14 cellular contexts compared by ENCODE assay signal in the genomic region with DNA sequence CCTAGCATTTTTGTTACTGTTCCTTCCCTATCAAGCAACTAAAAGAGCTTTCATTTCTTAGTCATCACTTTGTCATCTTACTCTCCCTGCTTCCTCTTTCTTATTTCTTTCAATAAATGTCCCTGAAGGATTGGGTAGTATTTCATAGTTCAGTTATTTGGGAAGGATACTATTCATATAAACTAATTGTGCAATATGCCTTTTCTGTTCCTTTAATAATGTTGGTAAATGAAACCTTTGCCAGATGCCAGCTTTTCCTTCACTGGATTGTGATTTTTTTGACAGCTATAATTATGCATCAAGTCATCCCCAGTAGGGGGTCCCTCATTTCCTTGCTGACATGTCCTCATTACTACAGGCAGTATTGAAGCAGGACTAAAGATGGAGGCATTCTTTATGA.
DNase-seq lines count a peak whose midpoint lies in the region; ATAC-seq and TF ChIP-seq lines count a peak whose summit lies in the region.
"Had no signal": no experiment of that assay in that cellular context is flagged by ENCODE, and none has a peak within 500 bp of the region (broad histone marks: within the 10 kb centered on the region; RNA-seq: fewer than 3 reads in every experiment).

No MANE protein-coding gene starts in this region.

- no peaks in the 10 kb centered on the region for H3K9me3 ChIP-seq in CD8-positive, alpha-beta T cell (ENCODE audit: low read length)
- H3K9me3 ChIP-seq in OCI-LY7 (ENCODE audit: low read length) = no peaks in the 10 kb centered on the region
- H3K9me3 ChIP-seq: Caco-2, heart right ventricle had no signal

- no peaks in the 10 kb centered on the region for H3K9me3 Mint-ChIP-seq in CD8-positive, alpha-beta T cell
- H3K9me3 Mint-ChIP-seq: dendritic cell treated with granulocyte-macrophage colony-stimulating factor and Interleukin-4, amounts not matched to agents 40 ng/mL and 50 ng/mL, for 4 days; WTC11 had no signal

- no peak overlapping the region for H3K4me2 ChIP-seq in OCI-LY7 (ENCODE audit: low read length)

- peaks cover 9% of the 10 kb centered on the region for H3K4me1 Mint-ChIP-seq in CD8-positive, alpha-beta T cell (ENCODE audit: low read depth)
- H3K4me1 Mint-ChIP-seq: WTC11 had no signal

- intact Hi-C loops in CD8-positive, alpha-beta T cell (cut with DNase I, micrococcal nuclease) = loop anchor here in 1 of 2 experiments (10.0 kb wide), 1 partner anchor 170 kb away; no protein-coding TSS in a partner anchor
- intact Hi-C loops in OCI-LY7 (cut with micrococcal nuclease; ENCODE audit: unreplicated experiment) = no loop called here

- H3K27me3 ChIP-seq in CD8-positive, alpha-beta T cell (ENCODE audit: insufficient read depth, low read length) = no peaks in the 10 kb centered on the region
- H3K27me3 ChIP-seq: heart right ventricle had no signal

- BruUV-seq in OCI-LY7 (replicated peaks; lab: Mats Ljungman, UMichigan) = no TSS peak

- DNase-seq in A172 (ENCODE audit: low spot score) = peak; percentile 13
- no peak for DNase-seq in CD8-positive, alpha-beta T cell
- peak; percentile 71 for DNase-seq in NCI-H1417 treated with DMSO at 0.1 percent for 48 hours (lab: John Stamatoyannopoulos, UW)
- DNase-seq in epithelial cell of esophagus (ENCODE audit: low read depth) = peak; percentile 29
- no peak for DNase-seq in activated gamma-delta T cell treated with Interleukin-2 at 50 U/mL for 16 hours
- DNase-seq in stimulated activated CD8-positive, alpha-beta memory T cell treated with anti-CD3 and anti-CD28 coated beads, Interleukin-4, amount 100 ng/mL, for 48 hours = no peak
- no peak for DNase-seq in OCI-LY7 (ENCODE audit: low spot score)
- DNase-seq in NCI-H524 (lab: John Stamatoyannopoulos, UW) = no peak
- DNase-seq: Caco-2, heart right ventricle, NCI-H1092, posterior cingulate gyrus had no signal

- CTCF ChIA-PET in CD8-positive, alpha-beta T cell (lab: Charles Lee) = no interaction called here
- CTCF ChIA-PET in OCI-LY7 (lab: Charles Lee; ENCODE audit: unreplicated experiment) = interaction anchor here (0.5 kb wide), 1 partner anchor 181 kb away, joined by 3 read pairs; no protein-coding TSS in a partner anchor

- TF ChIP-seq CTCF in CD8-positive, alpha-beta T cell (IDR thresholded peaks at IDR 0.05) = no peak
- TF ChIP-seq CTCF in epithelial cell of esophagus (IDR thresholded peaks at IDR 0.05; ENCODE audit: insufficient read depth, low read depth, low read length, missing control alignments) (no peak), OCI-LY7 (conservative IDR thresholded peaks at IDR 0.05; ENCODE audit: low read length) (no peak)

- H3K79me2 ChIP-seq in OCI-LY7 (ENCODE audit: insufficient read depth, low read depth, low read length) = no peaks in the 10 kb centered on the region

- no peaks in the 10 kb centered on the region for H3K4me1 ChIP-seq in CD8-positive, alpha-beta T cell (ENCODE audit: insufficient read depth, low read length)
- no peaks in the 10 kb centered on the region for H3K4me1 ChIP-seq in OCI-LY7 (ENCODE audit: insufficient read depth, low read length, poor library complexity, severe bottlenecking)
- H3K4me1 ChIP-seq: Caco-2 had no signal

- H3K4me3 Mint-ChIP-seq in CD8-positive, alpha-beta T cell = no peak overlapping the region
- H3K4me3 Mint-ChIP-seq: dendritic cell treated with granulocyte-macrophage colony-stimulating factor and Interleukin-4, amounts not matched to agents 40 ng/mL and 50 ng/mL, for 4 days; WTC11 had no signal

- H2AFZ ChIP-seq in OCI-LY7 (ENCODE audit: low read length) = no peak overlapping the region

- peak overlapping the region; percentile 33 for H3K27ac Mint-ChIP-seq in CD8-positive, alpha-beta T cell
- H3K27ac Mint-ChIP-seq: dendritic cell treated with granulocyte-macrophage colony-stimulating factor and Interleukin-4, amounts not matched to agents 40 ng/mL and 50 ng/mL, for 4 days; WTC11 had no signal

- no peak overlapping the region for H3K4me3 ChIP-seq in CD8-positive, alpha-beta T cell (ENCODE audit: low read depth, low read length)
- H3K4me3 ChIP-seq in epithelial cell of esophagus (ENCODE audit: low read length) = no peak overlapping the region
- no peak overlapping the region for H3K4me3 ChIP-seq in OCI-LY7 (ENCODE audit: low read depth, low read length, poor library complexity, severe bottlenecking)
- H3K4me3 ChIP-seq: heart right ventricle had no signal

- no peak overlapping the region for H3K27ac ChIP-seq in CD8-positive, alpha-beta T cell (ENCODE audit: low read depth, low read length)
- no peak overlapping the region for H3K27ac ChIP-seq in OCI-LY7 (ENCODE audit: low read depth, low read length, poor library complexity, severe bottlenecking)
- H3K27ac ChIP-seq: heart right ventricle had no signal

- H3K36me3 Mint-ChIP-seq in CD8-positive, alpha-beta T cell = peaks cover 85% of the 10 kb centered on the region

- 0 out of 2 replicates have a peak, but pooled peaks cover 3% of the 10 kb centered on the region for H4K20me1 ChIP-seq in OCI-LY7 (ENCODE audit: insufficient read depth, low read length)

- no peaks in the 10 kb centered on the region for H3K9me2 ChIP-seq in OCI-LY7 (ENCODE audit: insufficient read depth, low read length)

- no peaks in the 10 kb centered on the region for H3K27me3 Mint-ChIP-seq in CD8-positive, alpha-beta T cell (ENCODE audit: low read depth)
- H3K27me3 Mint-ChIP-seq: dendritic cell treated with granulocyte-macrophage colony-stimulating factor and Interleukin-4, amounts not matched to agents 40 ng/mL and 50 ng/mL, for 4 days had no signal

- POLR2A ChIA-PET in CD8-positive, alpha-beta T cell (lab: Charles Lee) = no interaction called here
- POLR2A ChIA-PET in OCI-LY7 (lab: Charles Lee) = interaction anchor here (0.7 kb wide), 1 partner anchor 18 kb away, joined by 3 read pairs; no protein-coding TSS in a partner anchor

- H3K36me3 ChIP-seq in CD8-positive, alpha-beta T cell (ENCODE audit: insufficient read depth, low read length) = peaks cover 69% of the 10 kb centered on the region
- peaks cover 92% of the 10 kb centered on the region for H3K36me3 ChIP-seq in OCI-LY7 (ENCODE audit: insufficient read depth, low read length)

- ATAC-seq in CD8-positive, alpha-beta T cell = no peak
- ATAC-seq: heart right ventricle, WTC11 had no signal

Comparison
In these comparisons a context has a peak if more than half of its experiments do, and no peak if none do; other contexts are left out.
1. DNase-seq: peak in A172 (single experiment), NCI-H1417 treated with DMSO at 0.1 percent for 48 hours (single experiment) and epithelial cell of esophagus (single experiment); none in CD8-positive, alpha-beta T cell (0 of 7), activated gamma-delta T cell treated with Interleukin-2 at 50 U/mL for 16 hours (single experiment), stimulated activated CD8-positive, alpha-beta memory T cell treated with anti-CD3 and anti-CD28 coated beads, Interleukin-4, amount 100 ng/mL, for 48 hours (single experiment), OCI-LY7 (single experiment) and NCI-H524 (0 of 2).